Comparison of ENCODE assay signal across 8 cellular contexts in the genomic region with DNA sequence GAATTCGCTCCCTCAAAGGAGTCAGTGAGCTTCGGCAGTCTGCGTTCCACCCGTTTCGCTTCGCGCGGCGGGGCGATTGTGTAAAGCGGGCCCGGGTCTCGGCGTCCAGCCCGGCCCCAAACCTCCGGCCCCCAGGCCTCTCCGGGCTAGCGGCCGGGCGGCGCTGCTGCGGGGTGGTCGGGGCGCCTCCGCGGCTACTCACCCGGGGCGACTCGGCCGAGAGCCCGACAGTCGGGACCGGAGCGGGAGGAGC. TPM values are rescaled to one million over a fixed set of nuclear protein-coding genes. Genes with fewer than 3 reads are reported as not detected.
DNase-seq lines count a peak whose midpoint lies in the region; ATAC-seq and TF ChIP-seq lines count a peak whose summit lies in the region.

No MANE protein-coding gene starts in this region.

- H3K79me1 ChIP-seq in neuronal stem cell (ENCODE audit: low read depth, low read length): no peaks in the 10 kb centered on the region

- H3K9me3 Mint-ChIP-seq in CD4-positive, CD25-positive, alpha-beta regulatory T cell: peaks cover 0 to 2% (median 0%) of the 10 kb centered on the region in 7 donors

- no CpG with 5 or more reads among the region's 34 CpGs for WGBS in neuronal stem cell (ENCODE audit: extremely low coverage in 2 of 2, insufficient read length in 2 of 2, insufficient replicate concordance in 1 of 2), 2 donors

- H3K27me3 ChIP-seq in CD4-positive, CD25-positive, alpha-beta regulatory T cell (ENCODE audit: control insufficient read depth, insufficient read depth, low read length): peaks cover 16% of the 10 kb centered on the region
- H3K27me3 ChIP-seq in KMS-11 (ENCODE audit: insufficient read depth, low read depth) (no peaks in the 10 kb centered on the region), endocrine pancreas (ENCODE audit: control insufficient read depth, insufficient read depth, low read length) (no peaks in the 10 kb centered on the region), neuronal stem cell (ENCODE audit: control insufficient read depth in 3 of 3, insufficient read depth in 3 of 3, low read depth in 1 of 3, low read length in 3 of 3) (peaks cover 0 to 9% (median 7%) of the 10 kb centered on the region in 3 experiments)

- H3K4me3 Mint-ChIP-seq in CD4-positive, CD25-positive, alpha-beta regulatory T cell: peak overlapping the region in 2 of 4 donors; percentile 77 to 79

- H4K20me1 ChIP-seq in KMS-11 (ENCODE audit: insufficient read depth): no peaks in the 10 kb centered on the region

- H2BK15ac ChIP-seq in neuronal stem cell (ENCODE audit: low read length): peak overlapping the region; percentile 61

- peaks cover 0 to 19% (median 0%) of the 10 kb centered on the region in 4 donors for H3K4me1 Mint-ChIP-seq in CD4-positive, CD25-positive, alpha-beta regulatory T cell

- H3K27ac Mint-ChIP-seq in CD4-positive, CD25-positive, alpha-beta regulatory T cell: peak overlapping the region in 1 of 3 donors; percentile 48

- H2BK5ac ChIP-seq in neuronal stem cell (ENCODE audit: low read length): no peak overlapping the region

- TF ChIP-seq CTCF in KMS-11 (conservative IDR thresholded peaks at IDR 0.05; ENCODE audit: low read depth, low read length): no peak

- H3K4ac ChIP-seq in neuronal stem cell (ENCODE audit: low read length): no peak overlapping the region

- H2AFZ ChIP-seq in KMS-11 (ENCODE audit: low read depth): peak overlapping the region; percentile 38; the same call in 1 of the 2 replicates
- peak overlapping the region; percentile 100 for H2AFZ ChIP-seq in neuronal stem cell (ENCODE audit: low read length)

- H3K4me1 ChIP-seq in CD4-positive, CD25-positive, alpha-beta regulatory T cell (ENCODE audit: control insufficient read depth, insufficient read depth, low read length, poor library complexity, severe bottlenecking): peaks cover 23% of the 10 kb centered on the region
- H3K4me1 ChIP-seq in KMS-11 (ENCODE audit: low read depth, poor library complexity, severe bottlenecking) (no peaks in the 10 kb centered on the region), endocrine pancreas (ENCODE audit: control insufficient read depth, insufficient read depth, low read length) (no peaks in the 10 kb centered on the region), neuronal stem cell (ENCODE audit: control insufficient read depth in 2 of 2, insufficient read depth in 1 of 2, low read depth in 1 of 2, low read length in 2 of 2) (peaks cover 4 to 18% of the 10 kb centered on the region in 2 donors)

- H3K27me3 Mint-ChIP-seq in CD4-positive, CD25-positive, alpha-beta regulatory T cell: peaks cover 50% of the 10 kb centered on the region

- no peaks in the 10 kb centered on the region for H3K36me3 Mint-ChIP-seq in CD4-positive, CD25-positive, alpha-beta regulatory T cell

- H3K9me3 ChIP-seq in CD4-positive, CD25-positive, alpha-beta regulatory T cell (ENCODE audit: control insufficient read depth in 2 of 2, low read length in 2 of 2): no peaks in the 10 kb centered on the region
- H3K9me3 ChIP-seq in endocrine pancreas (ENCODE audit: control insufficient read depth, low read length): no peaks in the 10 kb centered on the region
- H3K9me3 ChIP-seq in neuronal stem cell (replicated peaks in 1 of 2; ENCODE audit: control insufficient read depth in 2 of 2, insufficient read depth in 1 of 2, low read depth in 1 of 2, low read length in 2 of 2): peaks cover 2 to 5% of the 10 kb centered on the region in 2 donors

- peak overlapping the region; percentile 6 for H3K23ac ChIP-seq in neuronal stem cell (ENCODE audit: low read depth, low read length, poor library complexity)

- H4K91ac ChIP-seq in neuronal stem cell (ENCODE audit: low read depth, low read length, poor library complexity): no peak overlapping the region

- DNase-seq in CD4-positive, CD25-positive, alpha-beta regulatory T cell: no peak
- DNase-seq in neuronal stem cell (ENCODE audit: low spot score) (no peak), ecto neural progenitor cell (ENCODE audit: low spot score) (no peak), DMS53 treated with DMSO at 0.1 percent for 48 hours (lab: John Stamatoyannopoulos, UW; ENCODE audit: unreplicated experiment) (no peak)

- H3K79me2 ChIP-seq in KMS-11 (ENCODE audit: insufficient read depth, low read depth): no peaks in the 10 kb centered on the region

- no peak overlapping the region for H2BK12ac ChIP-seq in neuronal stem cell (ENCODE audit: low read length)

- H4K8ac ChIP-seq in neuronal stem cell (ENCODE audit: low read depth, low read length): no peak overlapping the region

- H3K27ac ChIP-seq in CD4-positive, CD25-positive, alpha-beta regulatory T cell (ENCODE audit: insufficient read depth, low read length, poor library complexity, severe bottlenecking): peak overlapping the region; percentile 23
- H3K27ac ChIP-seq in KMS-11 (no peak overlapping the region), neuronal stem cell (replicated peaks; ENCODE audit: low read length) (no peak overlapping the region)

- H3K9ac ChIP-seq in KMS-11 (peak overlapping the region; percentile 32; the same call in 1 of the 2 replicates), endocrine pancreas (ENCODE audit: control insufficient read depth, insufficient read depth, low read length) (peak overlapping the region; percentile 83), neuronal stem cell (ENCODE audit: low read depth, low read length, poor library complexity) (peak overlapping the region; percentile 91)

- H2BK120ac ChIP-seq in neuronal stem cell (ENCODE audit: low read depth, low read length): no peak overlapping the region

- no peak overlapping the region for H2AK5ac ChIP-seq in neuronal stem cell (ENCODE audit: low read depth, low read length)

- H3K4me3 ChIP-seq in CD4-positive, CD25-positive, alpha-beta regulatory T cell (ENCODE audit: low read depth, low read length): no peak overlapping the region
- H3K4me3 ChIP-seq in KMS-11 (IDR thresholded peaks at IDR 0.05; ENCODE audit: insufficient read depth, low read depth, low read length) (no peak overlapping the region), endocrine pancreas (ENCODE audit: control insufficient read depth, insufficient read depth, low read length) (no peak overlapping the region), neuronal stem cell (ENCODE audit: low read length in 2 of 2) (peak overlapping the region; percentile 74 to 88)

- H3K14ac ChIP-seq in neuronal stem cell (ENCODE audit: low read length): peak overlapping the region; percentile 2

- ATAC-seq in CD4-positive, CD25-positive, alpha-beta regulatory T cell (ENCODE audit: low read depth in 2 of 2): no peak
- no peak for ATAC-seq in HG03159 (IDR thresholded peaks at IDR 0.05; ENCODE audit: unreplicated experiment)
- ATAC-seq in HG03045 (IDR thresholded peaks at IDR 0.05; ENCODE audit: unreplicated experiment): no peak

- no peaks in the 10 kb centered on the region for H3K36me3 ChIP-seq in CD4-positive, CD25-positive, alpha-beta regulatory T cell (ENCODE audit: control insufficient read depth, insufficient read depth, low read length)
- H3K36me3 ChIP-seq in KMS-11 (ENCODE audit: insufficient read depth): no peaks in the 10 kb centered on the region
- no peaks in the 10 kb centered on the region for H3K36me3 ChIP-seq in endocrine pancreas (ENCODE audit: control insufficient read depth, insufficient read depth, low read length)
- no peaks in the 10 kb centered on the region for H3K36me3 ChIP-seq in neuronal stem cell (replicated peaks in 1 of 2; ENCODE audit: control insufficient read depth in 2 of 2, insufficient read depth in 2 of 2, low read length in 2 of 2)

- H3K18ac ChIP-seq in neuronal stem cell (ENCODE audit: low read length): peak overlapping the region; percentile 94

- peak overlapping the region; percentile 36 for H3K4me2 ChIP-seq in KMS-11
- peak overlapping the region; percentile 85 for H3K4me2 ChIP-seq in neuronal stem cell (ENCODE audit: insufficient read depth, low read length, poor library complexity, severe bottlenecking)

RNA-seq across cellular contexts. Expression of a gene that starts 0.4 kb away (rescaled TPM):
- total RNA-seq in CD4-positive, CD25-positive, alpha-beta regulatory T cell: 4.3 TPM
- 1 to 10 TPM in 2 of 4 donors, under 1 TPM in 2; 0.45 to 1.4 (median 0.89) TPM for polyA plus RNA-seq in CD4-positive, CD25-positive, alpha-beta regulatory T cell
- 2.0 TPM for polyA plus RNA-seq in neuronal stem cell (2013, experiment 1 of 2)
- 2.0 TPM for polyA plus RNA-seq in neuronal stem cell (2013, experiment 2 of 2)

RNA-seq across cellular contexts. Expression of a gene that starts 0.6 kb away (rescaled TPM):
- 2.5 TPM for total RNA-seq in CD4-positive, CD25-positive, alpha-beta regulatory T cell
- 1 to 10 TPM; 3.1 to 5.1 (median 4.1) TPM for polyA plus RNA-seq in CD4-positive, CD25-positive, alpha-beta regulatory T cell
- polyA plus RNA-seq in neuronal stem cell (2013, experiment 1 of 2): 2.6 TPM
- polyA plus RNA-seq in neuronal stem cell (2013, experiment 2 of 2): 2.3 TPM

RNA-seq across cellular contexts. Expression of a gene that starts 36.1 kb away (rescaled TPM):
- total RNA-seq in CD4-positive, CD25-positive, alpha-beta regulatory T cell: 35.8 TPM
- polyA plus RNA-seq in CD4-positive, CD25-positive, alpha-beta regulatory T cell: 10 to 100 TPM; 18.5 to 24.9 (median 19.5) TPM
- polyA plus RNA-seq in neuronal stem cell (2013, experiment 1 of 2): 13.0 TPM
- polyA plus RNA-seq in neuronal stem cell (2013, experiment 2 of 2): 13.1 TPM

RNA-seq across cellular contexts. Expression of a gene that starts 45.9 kb away (rescaled TPM):
- 127 TPM for total RNA-seq in CD4-positive, CD25-positive, alpha-beta regulatory T cell
- 100 to 1,000 TPM; 129 to 158 (median 148) TPM for polyA plus RNA-seq in CD4-positive, CD25-positive, alpha-beta regulatory T cell
- 70.9 TPM for polyA plus RNA-seq in neuronal stem cell (2013, experiment 1 of 2)
- 74.3 TPM for polyA plus RNA-seq in neuronal stem cell (2013, experiment 2 of 2)

Comparison
In these comparisons a context has a peak if more than half of its experiments do, and no peak if none do; other contexts are left out.
1. H3K4me3 ChIP-seq: peak in neuronal stem cell (2 of 2); none in CD4-positive, CD25-positive, alpha-beta regulatory T cell (single experiment), KMS-11 (single experiment) and endocrine pancreas (single experiment).
2. H3K9ac ChIP-seq: peak in every context shown above with its lines; median percentile 91 in neuronal stem cell; 83 in endocrine pancreas; 32 in KMS-11.